1 cellular context compared by ENCODE assay signal in genomic region chr17:82248815-82249638, GRCh38.
TF ChIP-seq lines count a peak whose summit lies in the region.

No MANE protein-coding gene starts in this region.

TF ChIP-seq in HCT116, 20 proteins besides CTCF, POLR2A, EP300 and RAD21 (continued from another document):
- TF ChIP-seq ATF3 (IDR thresholded peaks at IDR 0.05) (no peak), EZH2phosphoT487 (IDR thresholded peaks at IDR 0.05; ENCODE audit: borderline replicate concordance) (no peak), ZBTB33 (IDR thresholded peaks at IDR 0.05; ENCODE audit: extremely low read depth, insufficient replicate concordance, low read length) (no peak), ELF1 (IDR thresholded peaks at IDR 0.05; ENCODE audit: borderline replicate concordance, low read depth) (no peak), CBX3 (IDR thresholded peaks at IDR 0.05; ENCODE audit: low read depth) (no peak)
